25 cellular contexts compared by ENCODE assay signal in genomic region chr12:1822699-1823098, GRCh38. TPM values are rescaled to one million over a fixed set of nuclear protein-coding genes. Genes with fewer than 3 reads are reported as not detected.
DNase-seq lines count a peak whose midpoint lies in the region; ATAC-seq and TF ChIP-seq lines count a peak whose summit lies in the region.
"Had no signal": no experiment of that assay in that cellular context is flagged by ENCODE, and none has a peak within 500 bp of the region (broad histone marks: within the 10 kb centered on the region; RNA-seq: fewer than 3 reads in every experiment).

No MANE protein-coding gene starts in this region.

- H3K27ac ChIP-seq in SK-N-SH (ENCODE audit: low read depth in 2 of 2, low read length in 1 of 2) (no peak overlapping the region; a peak in 1 of 4 replicates), GM23338 (ENCODE audit: low read depth) (no peak overlapping the region), caudate nucleus (ENCODE audit: low read depth, low read length) (peak overlapping the region; percentile 80), mesenchymal stem cell (ENCODE audit: low read length, poor library complexity, severe bottlenecking) (no peak overlapping the region), stomach (no peak overlapping the region)
- H3K27ac ChIP-seq: 22Rv1, A549, HL-60 had no signal

- no peak overlapping the region for H2AK5ac ChIP-seq in mesenchymal stem cell (ENCODE audit: low read length, severe bottlenecking)

- H4K91ac ChIP-seq in mesenchymal stem cell (ENCODE audit: low read length), result no peak overlapping the region

- H3K27me3 ChIP-seq in SK-N-SH (ENCODE audit: insufficient read depth) (peaks cover 25% of the 10 kb centered on the region; the same call in 1 of the 2 replicates), GM23338 (ENCODE audit: insufficient read depth) (peaks cover 20% of the 10 kb centered on the region), mesenchymal stem cell (ENCODE audit: control insufficient read depth in 1 of 2, insufficient read depth in 1 of 2, low read length in 2 of 2) (peaks cover 66 to 81% of the 10 kb centered on the region in 2 experiments), stomach (peaks cover 10 to 88% (median 34%) of the 10 kb centered on the region in 3 donors)

- TF ChIP-seq POLR2A in stomach (IDR thresholded peaks at IDR 0.05), result no peak

- no peak overlapping the region for H3K4me2 ChIP-seq in SK-N-SH
- no peak overlapping the region for H3K4me2 ChIP-seq in GM23338
- H3K4me2 ChIP-seq in mesenchymal stem cell (ENCODE audit: low read length, poor library complexity, severe bottlenecking), result no peak overlapping the region
- H3K4me2 ChIP-seq: A549 had no signal

- DNase-seq in SK-N-SH (peak; percentile 66), GM23338 (ENCODE audit: low spot score) (no peak), caudate nucleus (lab: John Stamatoyannopoulos, UW) (no peak), mesenchymal stem cell (no peak), stomach (no peak), mucosa of descending colon (no peak), HuH-7.5 (ENCODE audit: low spot score) (no peak)
- DNase-seq: AML-193; CD8-positive, alpha-beta T cell; COR-L47; DMS 273 treated with DMSO at 0.1 percent for 48 hours; DMS53; DND-41; EL had no signal

- H4K8ac ChIP-seq in mesenchymal stem cell (ENCODE audit: low read length), result no peak overlapping the region

- no peaks in the 10 kb centered on the region for H3K9me3 Mint-ChIP-seq in GM23338
- H3K9me3 Mint-ChIP-seq: CD8-positive, alpha-beta T cell; IgD-negative memory B cell had no signal

- TF ChIP-seq RAD21 in SK-N-SH (IDR thresholded peaks at IDR 0.05; ENCODE audit: low read length), result no peak

- intact Hi-C loops in stomach (cut with DNase I; ENCODE audit: low total_unique reads) (loop anchor here (10.0 kb wide), 1 partner anchor 92 kb away; the partner anchor contains the start of gene CACNA2D4), mucosa of descending colon (cut with DNase I, micrococcal nuclease) (no loop called here)

- TF ChIP-seq CTCF in SK-N-SH (IDR thresholded peaks at IDR 0.05) (no peak), GM23338 (conservative IDR thresholded peaks at IDR 0.05; ENCODE audit: low read depth in 2 of 2) (no peak), stomach (IDR thresholded peaks at IDR 0.05) (no peak), mucosa of descending colon (IDR thresholded peaks at IDR 0.05) (no peak)

- no peak overlapping the region for H3K18ac ChIP-seq in mesenchymal stem cell (ENCODE audit: low read depth in 1 of 2, low read length in 2 of 2)

- H3K36me3 Mint-ChIP-seq in GM23338 (ENCODE audit: low read depth), result no peaks in the 10 kb centered on the region
- H3K36me3 Mint-ChIP-seq: CD8-positive, alpha-beta T cell had no signal

- no peaks in the 10 kb centered on the region for H3F3A ChIP-seq in SK-N-SH (replicated peaks; ENCODE audit: insufficient read depth)
- no peaks in the 10 kb centered on the region for H3F3A ChIP-seq in GM23338 (replicated peaks; ENCODE audit: low read depth)

- H3K4me3 ChIP-seq in SK-N-SH (ENCODE audit: low read depth in 2 of 2, low read length in 1 of 2), result no peak overlapping the region
- H3K4me3 ChIP-seq in GM23338, result no peak overlapping the region
- H3K4me3 ChIP-seq in mesenchymal stem cell (ENCODE audit: insufficient read depth in 1 of 2, low read depth in 1 of 2, low read length in 2 of 2), result no peak overlapping the region
- H3K4me3 ChIP-seq in stomach, result no peak overlapping the region
- H3K4me3 ChIP-seq in mucosa of descending colon, result no peak overlapping the region
- H3K4me3 ChIP-seq: A549, GM12878, HAP-1 had no signal

- peak overlapping the region; percentile 12 for H2BK15ac ChIP-seq in mesenchymal stem cell (ENCODE audit: low read depth, poor library complexity, severe bottlenecking)

- CTCF ChIA-PET in SK-N-SH (lab: Yijun Ruan, JAX), result interaction anchor here (1.1 to 3.5 kb wide), 2 partner anchors 10 to 117 kb away, joined by 3 to 19 read pairs; no protein-coding TSS in a partner anchor

- H3K4me1 Mint-ChIP-seq in GM23338, result peaks cover 20% of the 10 kb centered on the region

- H4K20me1 ChIP-seq in SK-N-SH (ENCODE audit: insufficient read depth), result no peaks in the 10 kb centered on the region
- no peaks in the 10 kb centered on the region for H4K20me1 ChIP-seq in GM23338 (replicated peaks; ENCODE audit: insufficient read depth)

- H3K9ac ChIP-seq in SK-N-SH (no peak overlapping the region), mesenchymal stem cell (ENCODE audit: low read length) (no peak overlapping the region)

- H3K23ac ChIP-seq in mesenchymal stem cell (ENCODE audit: low read length in 2 of 2), result no peak overlapping the region

- H2BK120ac ChIP-seq in mesenchymal stem cell (ENCODE audit: low read depth, low read length), result no peak overlapping the region

- peaks cover 44% of the 10 kb centered on the region for H3K27me3 Mint-ChIP-seq in GM23338 (ENCODE audit: insufficient read depth, low read depth, poor library complexity)

- no peaks in the 10 kb centered on the region for H3K79me2 ChIP-seq in SK-N-SH (ENCODE audit: insufficient read depth)
- H3K79me2 ChIP-seq in GM23338 (replicated peaks; ENCODE audit: insufficient read depth), result no peaks in the 10 kb centered on the region

- H3K4me3 Mint-ChIP-seq in GM23338, result no peak overlapping the region
- H3K4me3 Mint-ChIP-seq: CD8-positive, alpha-beta T cell had no signal

- H3K36me3 ChIP-seq in SK-N-SH (replicated peaks in 1 of 2; ENCODE audit: control insufficient read depth in 1 of 2, insufficient read depth in 2 of 2, low read length in 1 of 2) (no peaks in the 10 kb centered on the region), GM23338 (ENCODE audit: insufficient read depth) (no peaks in the 10 kb centered on the region), mesenchymal stem cell (ENCODE audit: control insufficient read depth in 1 of 2, insufficient read depth in 2 of 2, low read depth in 1 of 2, low read length in 2 of 2) (no peaks in the 10 kb centered on the region), stomach (no peaks in the 10 kb centered on the region), mucosa of descending colon (ENCODE audit: low read depth) (no peaks in the 10 kb centered on the region)
- H3K36me3 ChIP-seq: HAP-1 had no signal

- ATAC-seq in SK-N-SH treated with all-trans-retinoic acid at 6 μM for 48 hours (no peak), GM23338 (peak; percentile 5; the same call in 1 of the 3 replicates), mucosa of descending colon (no peak)
- ATAC-seq: A549; CD8-positive, alpha-beta T cell; GM12878 had no signal

- no peak overlapping the region for H2BK12ac ChIP-seq in mesenchymal stem cell (ENCODE audit: low read length in 2 of 2)

- no peak overlapping the region for H3K4ac ChIP-seq in mesenchymal stem cell (ENCODE audit: low read depth in 1 of 2, low read length in 2 of 2)

- H3K9me2 ChIP-seq in SK-N-SH (no peaks in the 10 kb centered on the region), GM23338 (ENCODE audit: insufficient read depth) (no peaks in the 10 kb centered on the region)

- POLR2A ChIA-PET in SK-N-SH (lab: Yijun Ruan, JAX), result no interaction called here

- H2AFZ ChIP-seq in SK-N-SH (ENCODE audit: low read depth), result no peak overlapping the region
- no peak overlapping the region for H2AFZ ChIP-seq in GM23338
- no peak overlapping the region for H2AFZ ChIP-seq in mesenchymal stem cell (ENCODE audit: low read depth, low read length)

- H3K14ac ChIP-seq in mesenchymal stem cell (ENCODE audit: low read length in 2 of 2), result no peak overlapping the region

- no peak overlapping the region for H2BK5ac ChIP-seq in mesenchymal stem cell (ENCODE audit: low read depth, low read length, poor library complexity, severe bottlenecking)

- H3K27ac Mint-ChIP-seq in GM23338, result no peak overlapping the region
- H3K27ac Mint-ChIP-seq: CD8-positive, alpha-beta T cell; IgD-negative memory B cell had no signal

- WGBS in SK-N-SH (ENCODE audit: low lambda C conversion rate), result 7% methylated on average over 3 of the region's 11 CpGs
- WGBS in mesenchymal stem cell, result 81% methylated on average over 11 of the region's 11 CpGs
- WGBS in stomach, 5 donors, result 63 to 79% (median 72%) methylated on average over 6 to 11 of the region's 11 CpGs

- H3K9me3 ChIP-seq in SK-N-SH (no peaks in the 10 kb centered on the region), mesenchymal stem cell (ENCODE audit: control insufficient read depth, low read length) (no peaks in the 10 kb centered on the region), stomach (no peaks in the 10 kb centered on the region), mucosa of descending colon (no peaks in the 10 kb centered on the region)
- H3K9me3 ChIP-seq: A549, HAP-1 had no signal

- no peak for TF ChIP-seq EP300 in SK-N-SH (IDR thresholded peaks at IDR 0.05; ENCODE audit: borderline replicate concordance in 1 of 2, low read depth in 1 of 2, low read length in 1 of 2)
- no peak for TF ChIP-seq EP300 in stomach (IDR thresholded peaks at IDR 0.05)

- no peaks in the 10 kb centered on the region for H3K79me1 ChIP-seq in mesenchymal stem cell (replicated peaks; ENCODE audit: low read length, poor library complexity, severe bottlenecking)

- H3K4me1 ChIP-seq in SK-N-SH (ENCODE audit: control insufficient read depth in 1 of 2, insufficient read depth in 2 of 2, low read depth in 1 of 2, low read length in 1 of 2), result peaks cover 0 to 63% of the 10 kb centered on the region in 2 experiments; a peak in 1 of 4 replicates
- H3K4me1 ChIP-seq in GM23338 (ENCODE audit: insufficient read depth), result no peaks in the 10 kb centered on the region
- peaks cover 4% of the 10 kb centered on the region for H3K4me1 ChIP-seq in mesenchymal stem cell (ENCODE audit: control insufficient read depth, insufficient read depth, low read depth, low read length)
- H3K4me1 ChIP-seq in stomach, result peaks cover 0 to 13% (median 4%) of the 10 kb centered on the region in 4 donors
- H3K4me1 ChIP-seq in mucosa of descending colon (ENCODE audit: low read depth), result no peaks in the 10 kb centered on the region
- H3K4me1 ChIP-seq: A549, HAP-1 had no signal

TF ChIP-seq in SK-N-SH, 30 proteins besides CTCF, POLR2A, EP300 and RAD21 (continues in another document):
- no peak for TF ChIP-seq FOXM1 (IDR thresholded peaks at IDR 0.05; ENCODE audit: low read depth)
- no peak for TF ChIP-seq GATA2 (CRISPR knock-in tag; IDR thresholded peaks at IDR 0.05)

RNA-seq across cellular contexts. Expression of gene LRTM2, which starts 2.3 kb away (rescaled TPM):
- polyA plus RNA-seq in SK-N-SH (2012; rRNA removed) (not detected in 2 replicates), GM23338 (2016; fragmentation: Nextera tagmentation; extraction: Ambion mirVana) (0.08 TPM in 1 of 2 replicates, not detected in the other), stomach (under 1 TPM in 1 of 3 donors, not detected in 2; 0.03 TPM)
- polyA plus RNA-seq in SK-N-SH (2012; cell fraction: cytosol; rRNA removed), result not detected in 2 replicates
- 0.07 TPM in 1 of 2 replicates, not detected in the other for polyA plus RNA-seq in SK-N-SH (2012; cell fraction: nucleus; rRNA removed)
- 0.12 TPM in 1 of 2 replicates, not detected in the other for total RNA-seq in GM23338 (2014; rRNA removed; shearing (Covaris generic))
- polyA plus RNA-seq in mesenchymal stem cell (2013, experiment 1 of 2), result 0.01 TPM
- polyA plus RNA-seq in mesenchymal stem cell (2013, experiment 2 of 2), result 0.01 TPM
- total RNA-seq in stomach (not detected), mucosa of descending colon (not detected)
- total RNA-seq: CD8-positive, alpha-beta T cell; G401; GM12878; H4; HT1080 had no signal
- polyA plus RNA-seq: A549, BJ, IgD-negative memory B cell had no signal
